ENCODE assay signal across 10 cellular contexts in the genomic region with DNA sequence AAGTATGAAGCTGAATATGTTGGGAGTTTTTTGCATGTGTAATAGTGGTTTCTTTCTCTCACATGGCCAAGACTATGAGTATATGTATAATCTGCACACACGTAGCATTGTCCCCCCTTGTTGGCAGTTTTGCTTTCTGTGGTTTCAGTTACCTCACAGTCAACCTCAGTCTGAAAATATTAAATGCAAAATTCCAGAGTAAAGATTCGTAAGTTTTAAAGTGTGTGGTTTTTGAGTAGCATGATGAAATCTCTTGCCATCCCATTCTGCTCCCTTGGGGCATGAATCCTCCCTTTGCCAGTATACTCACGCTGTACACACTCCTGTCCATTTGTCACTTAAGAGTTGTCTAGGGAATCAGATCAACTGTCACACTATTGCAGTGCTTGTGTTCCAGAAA.
A peak's percentile ranks its signal among the peaks of the same experiment; 100 is the strongest.
DNase-seq lines count a peak whose midpoint lies in the region; ATAC-seq and TF ChIP-seq lines count a peak whose summit lies in the region.
"Had no signal": no experiment of that assay in that cellular context is flagged by ENCODE, and none has a peak within 500 bp of the region (broad histone marks: within the 10 kb centered on the region; RNA-seq: fewer than 3 reads in every experiment).

No MANE protein-coding gene starts in this region.

- no TSS peak for BruUV-seq in Calu3 (replicated peaks; lab: Mats Ljungman, UMichigan)

- H3K9me3 Mint-ChIP-seq in Calu3 (ENCODE audit: low read depth, unreplicated experiment) = no peaks in the 10 kb centered on the region
- H3K9me3 Mint-ChIP-seq in activated CD8-positive, alpha-beta T cell treated with anti-CD3 and anti-CD28 coated beads, Interleukin-2, amount 10 ng/mL, durations not matched to agents 7 days and 5 days (ENCODE audit: insufficient read depth) = no peaks in the 10 kb centered on the region
- no peaks in the 10 kb centered on the region for H3K9me3 Mint-ChIP-seq in stimulated activated effector memory CD8-positive, alpha-beta T cell treated with anti-CD3 and anti-CD28 coated beads, Interleukin-12 subunit alpha, Interleukin-12 subunit beta, amount 100 ng/mL, for 72 hours

- CTCF ChIA-PET in Calu3 (lab: Charles Lee) = no interaction called here
- CTCF ChIA-PET in activated CD8-positive, alpha-beta T cell treated with anti-CD3 and anti-CD28 coated beads, Interleukin-2, amount 10 ng/mL, durations not matched to agents 7 days and 5 days (lab: Charles Lee) = no interaction called here

- DNase-seq in Calu3 (no peak), NCI-H226 (peak; percentile 75), fibroblast of the aortic adventitia (ENCODE audit: low read depth) (peak; percentile 92), ascending aorta (ENCODE audit: low spot score in 2 of 2) (no peak)
- no peak for DNase-seq in activated CD8-positive, alpha-beta T cell treated with anti-CD3 and anti-CD28 coated beads, Interleukin-2, amount 10 ng/mL, durations not matched to agents 7 days and 5 days
- no peak for DNase-seq in effector CD4-positive, alpha-beta T cell
- no peak for DNase-seq in stimulated activated effector memory CD8-positive, alpha-beta T cell treated with anti-CD3 and anti-CD28 coated beads, Interleukin-12 subunit alpha, Interleukin-12 subunit beta, amount 100 ng/mL, for 72 hours (ENCODE audit: low spot score in 2 of 2)
- DNase-seq: transverse colon had no signal

- ATAC-seq in GM21825 (IDR thresholded peaks at IDR 0.05; ENCODE audit: unreplicated experiment) = peak; percentile 61
- ATAC-seq in activated CD8-positive, alpha-beta T cell treated with anti-CD3 and anti-CD28 coated beads, Interleukin-2, amount 10 ng/mL, durations not matched to agents 7 days and 5 days = no peak
- no peak for ATAC-seq in stimulated activated effector memory CD8-positive, alpha-beta T cell treated with anti-CD3 and anti-CD28 coated beads, Interleukin-12 subunit alpha, Interleukin-12 subunit beta, amount 100 ng/mL, for 72 hours
- ATAC-seq: HepG2 had no signal

- H3K27me3 Mint-ChIP-seq in Calu3 (ENCODE audit: unreplicated experiment) = no peaks in the 10 kb centered on the region
- H3K27me3 Mint-ChIP-seq in activated CD8-positive, alpha-beta T cell treated with anti-CD3 and anti-CD28 coated beads, Interleukin-2, amount 10 ng/mL, durations not matched to agents 7 days and 5 days (ENCODE audit: low read depth) = no peaks in the 10 kb centered on the region

- no peak overlapping the region for H3K4me3 Mint-ChIP-seq in Calu3 (ENCODE audit: low read depth, unreplicated experiment)
- H3K4me3 Mint-ChIP-seq in activated CD8-positive, alpha-beta T cell treated with anti-CD3 and anti-CD28 coated beads, Interleukin-2, amount 10 ng/mL, durations not matched to agents 7 days and 5 days = no peak overlapping the region
- no peak overlapping the region for H3K4me3 Mint-ChIP-seq in stimulated activated effector memory CD8-positive, alpha-beta T cell treated with anti-CD3 and anti-CD28 coated beads, Interleukin-12 subunit alpha, Interleukin-12 subunit beta, amount 100 ng/mL, for 72 hours

- H3K9me3 ChIP-seq in ascending aorta = no peaks in the 10 kb centered on the region
- H3K9me3 ChIP-seq: transverse colon had no signal

- no peaks in the 10 kb centered on the region for H3K36me3 ChIP-seq in ascending aorta
- H3K36me3 ChIP-seq: transverse colon had no signal

- no peaks in the 10 kb centered on the region for H3K36me3 Mint-ChIP-seq in Calu3 (ENCODE audit: insufficient read depth, unreplicated experiment)
- H3K36me3 Mint-ChIP-seq in activated CD8-positive, alpha-beta T cell treated with anti-CD3 and anti-CD28 coated beads, Interleukin-2, amount 10 ng/mL, durations not matched to agents 7 days and 5 days (ENCODE audit: low read depth) = no peaks in the 10 kb centered on the region
- H3K36me3 Mint-ChIP-seq in stimulated activated effector memory CD8-positive, alpha-beta T cell treated with anti-CD3 and anti-CD28 coated beads, Interleukin-12 subunit alpha, Interleukin-12 subunit beta, amount 100 ng/mL, for 72 hours = no peaks in the 10 kb centered on the region

- H3K4me1 ChIP-seq in ascending aorta = no peaks in the 10 kb centered on the region
- H3K4me1 ChIP-seq: transverse colon had no signal

- H3K27me3 ChIP-seq in ascending aorta = no peaks in the 10 kb centered on the region
- H3K27me3 ChIP-seq: transverse colon had no signal

- POLR2A ChIA-PET in activated CD8-positive, alpha-beta T cell treated with anti-CD3 and anti-CD28 coated beads, Interleukin-2, amount 10 ng/mL, durations not matched to agents 7 days and 5 days (lab: Charles Lee) = no interaction called here

- no peak overlapping the region for H3K4me3 ChIP-seq in fibroblast of the aortic adventitia (ENCODE audit: low read depth, low read length)
- H3K4me3 ChIP-seq in ascending aorta = no peak overlapping the region
- H3K4me3 ChIP-seq: transverse colon had no signal

- peak overlapping the region; percentile 41 for H3K27ac Mint-ChIP-seq in Calu3 (ENCODE audit: unreplicated experiment)
- no peak overlapping the region for H3K27ac Mint-ChIP-seq in activated CD8-positive, alpha-beta T cell treated with anti-CD3 and anti-CD28 coated beads, Interleukin-2, amount 10 ng/mL, durations not matched to agents 7 days and 5 days
- no peak overlapping the region for H3K27ac Mint-ChIP-seq in stimulated activated effector memory CD8-positive, alpha-beta T cell treated with anti-CD3 and anti-CD28 coated beads, Interleukin-12 subunit alpha, Interleukin-12 subunit beta, amount 100 ng/mL, for 72 hours

- H3K4me1 Mint-ChIP-seq in Calu3 (ENCODE audit: low read depth, unreplicated experiment) = peaks cover 9% of the 10 kb centered on the region
- no peaks in the 10 kb centered on the region for H3K4me1 Mint-ChIP-seq in activated CD8-positive, alpha-beta T cell treated with anti-CD3 and anti-CD28 coated beads, Interleukin-2, amount 10 ng/mL, durations not matched to agents 7 days and 5 days (ENCODE audit: low read depth)
- H3K4me1 Mint-ChIP-seq in stimulated activated effector memory CD8-positive, alpha-beta T cell treated with anti-CD3 and anti-CD28 coated beads, Interleukin-12 subunit alpha, Interleukin-12 subunit beta, amount 100 ng/mL, for 72 hours = no peaks in the 10 kb centered on the region

- TF ChIP-seq CTCF in Calu3 (IDR thresholded peaks at IDR 0.05; ENCODE audit: unreplicated experiment) (no peak), fibroblast of the aortic adventitia (IDR thresholded peaks at IDR 0.05; ENCODE audit: insufficient read depth, low read length) (no peak), ascending aorta (IDR thresholded peaks at IDR 0.05) (no peak)

- no peak overlapping the region for H3K27ac ChIP-seq in ascending aorta
- H3K27ac ChIP-seq: transverse colon had no signal

- intact Hi-C loops in Calu3 (cut with micrococcal nuclease; ENCODE audit: unreplicated experiment) = no loop called here
- intact Hi-C loops in ascending aorta (cut with DNase I) = no loop called here

Comparison
In these comparisons a context has a peak if more than half of its experiments do, and no peak if none do; other contexts are left out.
1. DNase-seq: peak in NCI-H226 (single experiment) and fibroblast of the aortic adventitia (single experiment); none in Calu3 (single experiment), activated CD8-positive, alpha-beta T cell treated with anti-CD3 and anti-CD28 coated beads, Interleukin-2, amount 10 ng/mL, durations not matched to agents 7 days and 5 days (single experiment), effector CD4-positive, alpha-beta T cell (single experiment), ascending aorta (0 of 2) and stimulated activated effector memory CD8-positive, alpha-beta T cell treated with anti-CD3 and anti-CD28 coated beads, Interleukin-12 subunit alpha, Interleukin-12 subunit beta, amount 100 ng/mL, for 72 hours (0 of 2).